Comparison of ENCODE assay signal across 8 cellular contexts in the genomic region with DNA sequence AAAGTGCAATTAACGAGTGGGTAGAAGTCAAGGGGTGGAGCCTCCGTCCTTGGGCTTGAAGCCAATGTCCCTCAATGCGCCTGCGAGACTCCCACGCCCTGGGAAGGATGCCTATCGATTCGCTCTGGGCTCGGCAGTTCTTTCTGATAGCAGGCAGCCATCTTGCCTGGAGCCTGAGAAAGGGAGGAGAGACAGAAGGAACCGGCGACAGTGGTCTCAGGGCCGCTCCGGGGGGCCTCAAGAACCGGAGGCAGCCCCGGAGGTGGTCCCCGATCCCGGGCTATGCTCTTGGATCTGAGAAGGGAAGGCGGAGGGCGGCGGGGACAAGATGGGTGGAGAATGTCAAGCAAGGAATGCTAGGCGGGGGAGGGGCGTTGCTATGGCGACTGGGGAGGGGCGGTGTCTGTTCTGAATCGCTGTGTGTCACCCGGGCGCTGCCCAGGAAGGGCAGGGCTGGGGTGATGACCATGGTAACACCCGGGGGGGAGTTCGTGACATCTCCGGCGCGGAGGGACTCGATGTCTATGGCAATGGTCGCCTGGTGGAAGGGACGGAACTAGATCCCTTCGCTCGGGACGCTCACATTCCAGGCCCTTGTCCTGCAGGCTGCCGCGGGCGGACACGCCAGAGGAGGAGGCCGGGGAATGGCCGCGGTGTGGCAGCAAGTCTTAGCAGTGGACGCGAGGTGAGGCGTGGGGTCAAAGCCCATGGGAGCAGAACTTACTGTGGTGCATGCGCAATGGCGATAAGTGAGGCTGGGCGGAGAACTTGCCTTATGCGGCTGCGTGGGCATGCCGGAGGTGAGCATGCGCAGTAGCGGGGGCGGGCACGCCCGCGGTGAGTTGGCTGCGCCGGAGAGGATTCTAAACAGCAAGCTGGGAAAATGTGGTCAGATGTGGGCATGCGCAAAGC.
DNase-seq lines count a peak whose midpoint lies in the region; ATAC-seq and TF ChIP-seq lines count a peak whose summit lies in the region.

A gene (plus strand): TSS at position 140 of the 912 bp plus-strand sequence. CDS start 505 bp downstream, at position 645.

- peak; percentile 90 for ATAC-seq in SK-N-SH treated with all-trans-retinoic acid at 6 μM for 48 hours

- DNase-seq in GDM1 (lab: John Stamatoyannopoulos, UW): peak; percentile 78
- peak; percentile 92 for DNase-seq in HEK293T (ENCODE audit: extremely low spot score)
- peak; percentile 94 for DNase-seq in NCI-H1092 treated with DMSO at 0.1 percent for 48 hours (lab: John Stamatoyannopoulos, UW)
- peak; percentile 92 for DNase-seq in germinal center (ENCODE audit: low spot score)
- peak; percentile 76 for DNase-seq in non-pigmented ciliary epithelial cell (ENCODE audit: low read depth)
- DNase-seq in substantia nigra (lab: John Stamatoyannopoulos, UW): peak; percentile 58 to 90 (median 80)

- H3K36me3 Mint-ChIP-seq in activated naive CD4-positive, alpha-beta T cell treated with anti-CD3 and anti-CD28 coated beads, Interleukin-2, amount 50 U/mL, for 24 hours: no peaks in the 10 kb centered on the region

- H3K9me3 Mint-ChIP-seq in activated naive CD4-positive, alpha-beta T cell treated with anti-CD3 and anti-CD28 coated beads, Interleukin-2, amount 50 U/mL, for 24 hours: no peaks in the 10 kb centered on the region

- CTCF ChIA-PET in HEK293T (lab: Yijun Ruan, JAX): no interaction called here

- H3K27ac Mint-ChIP-seq in activated naive CD4-positive, alpha-beta T cell treated with anti-CD3 and anti-CD28 coated beads, Interleukin-2, amount 50 U/mL, for 24 hours: peak within 1 kb of the TSS; percentile 98

- H3K27me3 Mint-ChIP-seq in activated naive CD4-positive, alpha-beta T cell treated with anti-CD3 and anti-CD28 coated beads, Interleukin-2, amount 50 U/mL, for 24 hours: no peaks in the 10 kb centered on the region

- POLR2A ChIA-PET in HEK293T (lab: Yijun Ruan, JAX): interaction anchor here (0.5 to 1.0 kb wide), 6 partner anchors 8 to 69 kb away, joined by 3 to 9 read pairs (median 4); a partner anchor contains a TSS

- H3K4me1 Mint-ChIP-seq in activated naive CD4-positive, alpha-beta T cell treated with anti-CD3 and anti-CD28 coated beads, Interleukin-2, amount 50 U/mL, for 24 hours: peaks cover 10% of the 10 kb centered on the region

- H3K27ac ChIP-seq in substantia nigra (ENCODE audit: low read depth, low read length, poor library complexity, severe bottlenecking): peak within 1 kb of the TSS; percentile 97

- peak within 1 kb of the TSS; percentile 93 for H3K4me3 Mint-ChIP-seq in activated naive CD4-positive, alpha-beta T cell treated with anti-CD3 and anti-CD28 coated beads, Interleukin-2, amount 50 U/mL, for 24 hours

TF ChIP-seq in HEK293T, 16 proteins besides CTCF, POLR2A, EP300 and RAD21:
- TF ChIP-seq BHLHE40 (IDR thresholded peaks at IDR 0.05; ENCODE audit: borderline replicate concordance): no peak
- peak; percentile 47; the same call in 1 of the 2 replicates for TF ChIP-seq NFRKB (IDR thresholded peaks at IDR 0.05)
- TF ChIP-seq, protein P1, sequence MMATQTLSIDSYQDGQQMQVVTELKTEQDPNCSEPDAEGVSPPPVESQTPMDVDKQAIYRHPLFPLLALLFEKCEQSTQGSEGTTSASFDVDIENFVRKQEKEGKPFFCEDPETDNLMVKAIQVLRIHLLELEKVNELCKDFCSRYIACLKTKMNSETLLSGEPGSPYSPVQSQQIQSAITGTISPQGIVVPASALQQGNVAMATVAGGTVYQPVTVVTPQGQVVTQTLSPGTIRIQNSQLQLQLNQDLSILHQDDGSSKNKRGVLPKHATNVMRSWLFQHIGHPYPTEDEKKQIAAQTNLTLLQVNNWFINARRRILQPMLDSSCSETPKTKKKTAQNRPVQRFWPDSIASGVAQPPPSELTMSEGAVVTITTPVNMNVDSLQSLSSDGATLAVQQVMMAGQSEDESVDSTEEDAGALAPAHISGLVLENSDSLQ (IDR thresholded peaks at IDR 0.05): peak; percentile 11; the same call in 1 of the 2 replicates
- TF ChIP-seq TARDBP (IDR thresholded peaks at IDR 0.05): no peak
TF ChIP-seq in HEK293T: peak in this region for 2.

TF ChIP-seq in SK-N-SH treated with all-trans-retinoic acid at 6 μM for 48 hours, 23 proteins besides CTCF, POLR2A, EP300 and RAD21:
- TF ChIP-seq, protein P2, sequence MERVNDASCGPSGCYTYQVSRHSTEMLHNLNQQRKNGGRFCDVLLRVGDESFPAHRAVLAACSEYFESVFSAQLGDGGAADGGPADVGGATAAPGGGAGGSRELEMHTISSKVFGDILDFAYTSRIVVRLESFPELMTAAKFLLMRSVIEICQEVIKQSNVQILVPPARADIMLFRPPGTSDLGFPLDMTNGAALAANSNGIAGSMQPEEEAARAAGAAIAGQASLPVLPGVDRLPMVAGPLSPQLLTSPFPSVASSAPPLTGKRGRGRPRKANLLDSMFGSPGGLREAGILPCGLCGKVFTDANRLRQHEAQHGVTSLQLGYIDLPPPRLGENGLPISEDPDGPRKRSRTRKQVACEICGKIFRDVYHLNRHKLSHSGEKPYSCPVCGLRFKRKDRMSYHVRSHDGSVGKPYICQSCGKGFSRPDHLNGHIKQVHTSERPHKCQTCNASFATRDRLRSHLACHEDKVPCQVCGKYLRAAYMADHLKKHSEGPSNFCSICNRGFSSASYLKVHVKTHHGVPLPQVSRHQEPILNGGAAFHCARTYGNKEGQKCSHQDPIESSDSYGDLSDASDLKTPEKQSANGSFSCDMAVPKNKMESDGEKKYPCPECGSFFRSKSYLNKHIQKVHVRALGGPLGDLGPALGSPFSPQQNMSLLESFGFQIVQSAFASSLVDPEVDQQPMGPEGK (CRISPR knock-in tag; IDR thresholded peaks at IDR 0.05; ENCODE audit: borderline replicate concordance): 0 out of 2 replicates have a peak, but pooled peaks have one; percentile 16
- no peak for TF ChIP-seq GLIS3 (CRISPR knock-in tag; IDR thresholded peaks at IDR 0.05)
- TF ChIP-seq, protein P3, sequence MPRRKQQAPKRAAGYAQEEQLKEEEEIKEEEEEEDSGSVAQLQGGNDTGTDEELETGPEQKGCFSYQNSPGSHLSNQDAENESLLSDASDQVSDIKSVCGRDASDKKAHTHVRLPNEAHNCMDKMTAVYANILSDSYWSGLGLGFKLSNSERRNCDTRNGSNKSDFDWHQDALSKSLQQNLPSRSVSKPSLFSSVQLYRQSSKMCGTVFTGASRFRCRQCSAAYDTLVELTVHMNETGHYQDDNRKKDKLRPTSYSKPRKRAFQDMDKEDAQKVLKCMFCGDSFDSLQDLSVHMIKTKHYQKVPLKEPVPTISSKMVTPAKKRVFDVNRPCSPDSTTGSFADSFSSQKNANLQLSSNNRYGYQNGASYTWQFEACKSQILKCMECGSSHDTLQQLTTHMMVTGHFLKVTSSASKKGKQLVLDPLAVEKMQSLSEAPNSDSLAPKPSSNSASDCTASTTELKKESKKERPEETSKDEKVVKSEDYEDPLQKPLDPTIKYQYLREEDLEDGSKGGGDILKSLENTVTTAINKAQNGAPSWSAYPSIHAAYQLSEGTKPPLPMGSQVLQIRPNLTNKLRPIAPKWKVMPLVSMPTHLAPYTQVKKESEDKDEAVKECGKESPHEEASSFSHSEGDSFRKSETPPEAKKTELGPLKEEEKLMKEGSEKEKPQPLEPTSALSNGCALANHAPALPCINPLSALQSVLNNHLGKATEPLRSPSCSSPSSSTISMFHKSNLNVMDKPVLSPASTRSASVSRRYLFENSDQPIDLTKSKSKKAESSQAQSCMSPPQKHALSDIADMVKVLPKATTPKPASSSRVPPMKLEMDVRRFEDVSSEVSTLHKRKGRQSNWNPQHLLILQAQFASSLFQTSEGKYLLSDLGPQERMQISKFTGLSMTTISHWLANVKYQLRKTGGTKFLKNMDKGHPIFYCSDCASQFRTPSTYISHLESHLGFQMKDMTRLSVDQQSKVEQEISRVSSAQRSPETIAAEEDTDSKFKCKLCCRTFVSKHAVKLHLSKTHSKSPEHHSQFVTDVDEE (CRISPR knock-in tag; IDR thresholded peaks at IDR 0.05): no peak
TF ChIP-seq in SK-N-SH treated with all-trans-retinoic acid at 6 μM for 48 hours: peak in this region for 1.

Comparison
In these comparisons a context has a peak if more than half of its experiments do, and no peak if none do; other contexts are left out.
1. Peak in every context shown above with its lines: DNase-seq, ATAC-seq and H3K27ac ChIP-seq.